Comparison of ENCODE assay signal across 20 cellular contexts in genomic region chr21:36603221-36603620, GRCh38.
"Had no signal": no experiment of that assay in that cellular context is flagged by ENCODE, and none has a peak within 500 bp of the region (broad histone marks: within the 10 kb centered on the region; RNA-seq: fewer than 3 reads in every experiment).

No MANE protein-coding gene starts in this region.

- H3K4me3 ChIP-seq: cardiac muscle cell, esophagus muscularis mucosa, gastroesophageal sphincter, heart right ventricle, left lung, thyroid gland had no signal

- H3K9me3 ChIP-seq: SK-N-SH, thyroid gland had no signal

- H3K4me1 ChIP-seq: esophagus muscularis mucosa, gastroesophageal sphincter, heart right ventricle, left lung, parathyroid adenoma, thyroid gland had no signal

- H3K27me3 ChIP-seq: cardiac muscle cell, thyroid gland had no signal

- ATAC-seq: activated CD8-positive, alpha-beta memory T cell treated with anti-CD3 and anti-CD28 coated beads, Interleukin-2, amount 10 ng/mL, durations not matched to agents 7 days and 5 days; gastroesophageal sphincter; heart right ventricle; left lung; natural killer cell treated with Interleukin-12 subunit alpha and Interleukin-12 subunit beta and Interleukin-15 and Interleukin-18, amount 100 ng/mL, for 72 hours; sciatic nerve; stimulated activated effector memory CD8-positive, alpha-beta T cell treated with anti-CD3 and anti-CD28 coated beads, Interleukin-12 subunit alpha, Interleukin-12 subunit beta, amount 100 ng/mL, for 72 hours had no signal

- H3K4me1 Mint-ChIP-seq: activated CD8-positive, alpha-beta memory T cell treated with anti-CD3 and anti-CD28 coated beads, Interleukin-2, amount 10 ng/mL, durations not matched to agents 7 days and 5 days; stimulated activated effector memory CD8-positive, alpha-beta T cell treated with anti-CD3 and anti-CD28 coated beads, Interleukin-12 subunit alpha, Interleukin-12 subunit beta, amount 100 ng/mL, for 72 hours had no signal

- H3K27ac Mint-ChIP-seq: activated CD8-positive, alpha-beta memory T cell treated with anti-CD3 and anti-CD28 coated beads, Interleukin-2, amount 10 ng/mL, durations not matched to agents 7 days and 5 days; activated T-helper 1 cell treated with anti-CD3 and anti-CD28 coated beads, Interleukin-12 subunit alpha, Interleukin-12 subunit beta, Interleukin-2, Interleukin-4 antibody, amounts not matched to agents 30 ng/mL and 10 ng/mL and 1 ng/mL, durations not matched to agents 14 hours and 24 hours and 36 hours; dendritic cell treated with granulocyte-macrophage colony-stimulating factor and Interleukin-4, amounts not matched to agents 40 ng/mL and 50 ng/mL, for 4 days; natural killer cell treated with Interleukin-12 subunit alpha and Interleukin-12 subunit beta and Interleukin-15 and Interleukin-18, amount 100 ng/mL, for 72 hours; stimulated activated effector memory CD8-positive, alpha-beta T cell treated with anti-CD3 and anti-CD28 coated beads, Interleukin-12 subunit alpha, Interleukin-12 subunit beta, amount 100 ng/mL, for 72 hours had no signal

- H3K9ac ChIP-seq: parathyroid adenoma, SK-N-SH had no signal

- H3K9me3 Mint-ChIP-seq: activated T-helper 1 cell treated with anti-CD3 and anti-CD28 coated beads, Interleukin-12 subunit alpha, Interleukin-12 subunit beta, Interleukin-2, Interleukin-4 antibody, amounts not matched to agents 30 ng/mL and 10 ng/mL and 1 ng/mL, durations not matched to agents 14 hours and 24 hours and 36 hours; dendritic cell treated with granulocyte-macrophage colony-stimulating factor and Interleukin-4, amounts not matched to agents 40 ng/mL and 50 ng/mL, for 4 days; natural killer cell treated with Interleukin-12 subunit alpha and Interleukin-12 subunit beta and Interleukin-15 and Interleukin-18, amount 100 ng/mL, for 72 hours had no signal

- H3K4me3 Mint-ChIP-seq: activated CD8-positive, alpha-beta memory T cell treated with anti-CD3 and anti-CD28 coated beads, Interleukin-2, amount 10 ng/mL, durations not matched to agents 7 days and 5 days; activated T-helper 1 cell treated with anti-CD3 and anti-CD28 coated beads, Interleukin-12 subunit alpha, Interleukin-12 subunit beta, Interleukin-2, Interleukin-4 antibody, amounts not matched to agents 30 ng/mL and 10 ng/mL and 1 ng/mL, durations not matched to agents 14 hours and 24 hours and 36 hours; dendritic cell treated with granulocyte-macrophage colony-stimulating factor and Interleukin-4, amounts not matched to agents 40 ng/mL and 50 ng/mL, for 4 days; natural killer cell treated with Interleukin-12 subunit alpha and Interleukin-12 subunit beta and Interleukin-15 and Interleukin-18, amount 100 ng/mL, for 72 hours; stimulated activated effector memory CD8-positive, alpha-beta T cell treated with anti-CD3 and anti-CD28 coated beads, Interleukin-12 subunit alpha, Interleukin-12 subunit beta, amount 100 ng/mL, for 72 hours had no signal

- H3K36me3 ChIP-seq: cardiac muscle cell, esophagus muscularis mucosa, gastroesophageal sphincter, heart right ventricle, left lung, thyroid gland had no signal

- H2AFZ ChIP-seq: parathyroid adenoma had no signal

- H3K79me2 ChIP-seq: parathyroid adenoma had no signal

- H3K36me3 Mint-ChIP-seq: activated CD8-positive, alpha-beta memory T cell treated with anti-CD3 and anti-CD28 coated beads, Interleukin-2, amount 10 ng/mL, durations not matched to agents 7 days and 5 days; natural killer cell treated with Interleukin-12 subunit alpha and Interleukin-12 subunit beta and Interleukin-15 and Interleukin-18, amount 100 ng/mL, for 72 hours; stimulated activated effector memory CD8-positive, alpha-beta T cell treated with anti-CD3 and anti-CD28 coated beads, Interleukin-12 subunit alpha, Interleukin-12 subunit beta, amount 100 ng/mL, for 72 hours had no signal

- H3K27ac ChIP-seq: cardiac muscle cell, esophagus muscularis mucosa, gastroesophageal sphincter, heart right ventricle, left lung, parathyroid adenoma, thyroid gland had no signal

- DNase-seq: activated CD4-positive, CD25-positive, alpha-beta regulatory T cell; activated CD8-positive, alpha-beta memory T cell treated with anti-CD3 and anti-CD28 coated beads, Interleukin-2, amount 10 ng/mL, durations not matched to agents 7 days and 5 days; amygdala; effector memory CD4-positive, alpha-beta T cell; heart right ventricle; left lung; mesendoderm; SHP77 treated with DMSO at 0.1 percent for 48 hours; SK-N-SH; stimulated activated CD4-positive, alpha-beta T cell treated with anti-CD3 and anti-CD28 coated beads, Interleukin-4, amount 100 ng/mL, for 24 hours; thyroid gland had no signal

- H3K4me2 ChIP-seq: SK-N-SH had no signal
